1 cellular context compared by ENCODE assay signal in genomic region chr16:12543700-12544476, GRCh38.
TF ChIP-seq lines count a peak whose summit lies in the region.

No MANE protein-coding gene starts in this region.

TF ChIP-seq in K562, 482 proteins besides CTCF, POLR2A, EP300 and RAD21 (continued from another document):
- TF ChIP-seq, protein P1, sequence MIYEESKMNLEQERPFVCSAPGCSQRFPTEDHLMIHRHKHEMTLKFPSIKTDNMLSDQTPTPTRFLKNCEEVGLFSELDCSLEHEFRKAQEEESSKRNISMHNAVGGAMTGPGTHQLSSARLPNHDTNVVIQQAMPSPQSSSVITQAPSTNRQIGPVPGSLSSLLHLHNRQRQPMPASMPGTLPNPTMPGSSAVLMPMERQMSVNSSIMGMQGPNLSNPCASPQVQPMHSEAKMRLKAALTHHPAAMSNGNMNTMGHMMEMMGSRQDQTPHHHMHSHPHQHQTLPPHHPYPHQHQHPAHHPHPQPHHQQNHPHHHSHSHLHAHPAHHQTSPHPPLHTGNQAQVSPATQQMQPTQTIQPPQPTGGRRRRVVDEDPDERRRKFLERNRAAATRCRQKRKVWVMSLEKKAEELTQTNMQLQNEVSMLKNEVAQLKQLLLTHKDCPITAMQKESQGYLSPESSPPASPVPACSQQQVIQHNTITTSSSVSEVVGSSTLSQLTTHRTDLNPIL (CRISPR knock-in tag; IDR thresholded peaks at IDR 0.05): no peak
- TF ChIP-seq CBX1 (IDR thresholded peaks at IDR 0.05; ENCODE audit: low read depth) (no peak), ZNF239 (CRISPR knock-in tag; IDR thresholded peaks at IDR 0.05) (no peak), RREB1 (CRISPR knock-in tag; IDR thresholded peaks at IDR 0.05) (no peak), MEF2D (tag; conservative IDR thresholded peaks at IDR 0.05; ENCODE audit: low read depth) (no peak), HDAC8 (tag; IDR thresholded peaks at IDR 0.05) (no peak), HNRNPL (IDR thresholded peaks at IDR 0.05; ENCODE audit: low read depth, low read length) (no peak), PRMT5 (CRISPR knock-in tag; IDR thresholded peaks at IDR 0.05) (no peak)
TF ChIP-seq in K562: peak in this region for 0.
